ENCODE assay signal across 15 cellular contexts in genomic region chr7:8197994-8198698, GRCh38.
DNase-seq lines count a peak whose midpoint lies in the region; ATAC-seq and TF ChIP-seq lines count a peak whose summit lies in the region.
"Had no signal": no experiment of that assay in that cellular context is flagged by ENCODE, and none has a peak within 500 bp of the region (broad histone marks: within the 10 kb centered on the region; RNA-seq: fewer than 3 reads in every experiment).

No MANE protein-coding gene starts in this region.

- peaks cover 11% of the 10 kb centered on the region; the same call in 1 of the 2 replicates for H3K36me3 Mint-ChIP-seq in WTC11
- no peaks in the 10 kb centered on the region for H3K36me3 Mint-ChIP-seq in immature natural killer cell

- H3K4me3 Mint-ChIP-seq in WTC11 (no peak overlapping the region), immature natural killer cell (peak overlapping the region; percentile 36 to 76 (median 42))
- H3K4me3 Mint-ChIP-seq: neural progenitor cell had no signal

- peak; percentile 12 for DNase-seq in stimulated activated CD4-positive, alpha-beta T cell treated with anti-CD3 and anti-CD28 coated beads, Interleukin-4, amount 100 ng/mL, for 24 hours
- DNase-seq in stimulated activated CD4-positive, alpha-beta T cell treated with anti-CD3 and anti-CD28 coated beads, Interleukin-4, amount 100 ng/mL, for 4 hours: no peak
- DNase-seq in WTC11 (ENCODE audit: low spot score): no peak
- DNase-seq in immature natural killer cell: peak; percentile 78 to 86 (median 83)
- no peak for DNase-seq in SIG-M5 treated with dmso at 0.1 percent for 504 hours (lab: John Stamatoyannopoulos, UW; ENCODE audit: unreplicated experiment)
- DNase-seq: activated CD4-positive, alpha-beta T cell treated with anti-CD3 and anti-CD28 coated beads for 48 hours; esophagus squamous epithelium; H7; mammary epithelial cell; NCI-H1436 treated with DMSO at 0.1 percent for 48 hours; NCI-H226; thyroid gland had no signal

- no peak for ATAC-seq in WTC11
- ATAC-seq in GM21528 (IDR thresholded peaks at IDR 0.05; ENCODE audit: low FRiP score, unreplicated experiment): no peak
- ATAC-seq in GM21576 (IDR thresholded peaks at IDR 0.05; ENCODE audit: unreplicated experiment): no peak

- H3K27ac Mint-ChIP-seq in WTC11 (0 out of 2 replicates have a peak overlapping the region, but pooled peaks have one; percentile 1), immature natural killer cell (peak overlapping the region; percentile 36 to 96 (median 80))
- H3K27ac Mint-ChIP-seq: neural progenitor cell had no signal

- POLR2A ChIA-PET in WTC11 (lab: Charles Lee): no interaction called here

- H3K9me3 Mint-ChIP-seq in WTC11 (no peaks in the 10 kb centered on the region), immature natural killer cell (no peaks in the 10 kb centered on the region)
- H3K9me3 Mint-ChIP-seq: neural progenitor cell had no signal

- CTCF ChIA-PET in WTC11 (lab: Charles Lee): no interaction called here

- H3K27me3 Mint-ChIP-seq in WTC11 (ENCODE audit: low read depth) (no peaks in the 10 kb centered on the region), immature natural killer cell (ENCODE audit: low read depth in 3 of 3) (peaks cover 4 to 9% (median 7%) of the 10 kb centered on the region in 3 donors)

- H3K4me1 Mint-ChIP-seq in WTC11 (no peaks in the 10 kb centered on the region), immature natural killer cell (peaks cover 26 to 39% of the 10 kb centered on the region in 2 donors)
- H3K4me1 Mint-ChIP-seq: neural progenitor cell had no signal

- no peak for TF ChIP-seq CTCF in WTC11 (IDR thresholded peaks at IDR 0.05)

TF ChIP-seq in WTC11, 78 proteins besides CTCF, POLR2A, EP300 and RAD21:
- TF ChIP-seq NR3C1 (CRISPR knock-in tag; conservative IDR thresholded peaks at IDR 0.05; ENCODE audit: low read depth) (no peak), ZNF317 (CRISPR knock-in tag; IDR thresholded peaks at IDR 0.05; ENCODE audit: borderline replicate concordance, low read depth) (no peak), ZBTB21 (CRISPR knock-in tag; IDR thresholded peaks at IDR 0.05; ENCODE audit: borderline replicate concordance) (no peak), ATF6 (CRISPR knock-in tag; IDR thresholded peaks at IDR 0.05) (no peak), ZNF416 (CRISPR knock-in tag; IDR thresholded peaks at IDR 0.05) (no peak), ZNF121 (CRISPR knock-in tag; IDR thresholded peaks at IDR 0.05) (no peak)

Comparison
In these comparisons a context has a peak if more than half of its experiments do, and no peak if none do; other contexts are left out.
1. DNase-seq: peak in stimulated activated CD4-positive, alpha-beta T cell treated with anti-CD3 and anti-CD28 coated beads, Interleukin-4, amount 100 ng/mL, for 24 hours (single experiment) and immature natural killer cell (3 of 3); none in stimulated activated CD4-positive, alpha-beta T cell treated with anti-CD3 and anti-CD28 coated beads, Interleukin-4, amount 100 ng/mL, for 4 hours (0 of 2), WTC11 (single experiment) and SIG-M5 treated with dmso at 0.1 percent for 504 hours (single experiment).